In genomic region chr1:46281021-46281420, GRCh38 we compare ENCODE assay signal across 26 cellular contexts.
"Had no signal": no experiment of that assay in that cellular context is flagged by ENCODE, and none has a peak within 500 bp of the region (broad histone marks: within the 10 kb centered on the region; RNA-seq: fewer than 3 reads in every experiment).

No MANE protein-coding gene starts in this region.

- H3K27me3 ChIP-seq: breast epithelium, esophagus squamous epithelium, heart right ventricle, neural progenitor cell had no signal

- DNase-seq: activated CD4-positive, alpha-beta memory T cell treated with anti-CD3 and anti-CD28 coated beads, Interleukin-2, amount 10 ng/mL, durations not matched to agents 7 days and 5 days; activated CD4-positive, alpha-beta T cell treated with anti-CD3 and anti-CD28 coated beads for 1 hour; activated CD4-positive, alpha-beta T cell treated with anti-CD3 and anti-CD28 coated beads, Interleukin-2, amount 10 ng/mL, durations not matched to agents 7 days and 5 days; activated CD8-positive, alpha-beta memory T cell treated with anti-CD3 and anti-CD28 coated beads, Interleukin-2, amount 10 ng/mL, durations not matched to agents 7 days and 5 days; activated effector memory CD4-positive, alpha-beta T cell treated with anti-CD3 and anti-CD28 coated beads, Interleukin-2, amount 50 U/mL, for 16 hours; activated naive CD4-positive, alpha-beta T cell treated with anti-CD3 and anti-CD28 coated beads for 36 hours; amygdala; esophagus squamous epithelium; foreskin melanocyte; heart right ventricle; midbrain; naive thymus-derived CD4-positive, alpha-beta T cell; right cardiac atrium; stimulated activated CD4-positive, alpha-beta T cell treated with anti-CD3 and anti-CD28 coated beads, Interleukin-2, amount 100 ng/mL, for 48 hours; SW 1271; T-helper 9 cell; trophoblast cell had no signal

- H3K4me1 Mint-ChIP-seq: memory B cell, neural progenitor cell had no signal

- H3K9me3 Mint-ChIP-seq: activated CD4-positive, alpha-beta memory T cell treated with anti-CD3 and anti-CD28 coated beads, Interleukin-2, amount 10 ng/mL, durations not matched to agents 7 days and 5 days; activated CD4-positive, alpha-beta T cell treated with anti-CD3 and anti-CD28 coated beads, Interleukin-2, amount 10 ng/mL, durations not matched to agents 7 days and 5 days; activated naive CD4-positive, alpha-beta T cell treated with anti-CD3 and anti-CD28 coated beads for 36 hours; central memory CD8-positive, alpha-beta T cell; dendritic cell treated with granulocyte-macrophage colony-stimulating factor and Interleukin-4, amounts not matched to agents 40 ng/mL and 50 ng/mL, for 4 days; memory B cell; naive thymus-derived CD4-positive, alpha-beta T cell; neural progenitor cell; stimulated activated naive CD8-positive, alpha-beta T cell treated with anti-CD3 and anti-CD28 coated beads, Interleukin-15, Interleukin-2, amounts not matched to agents 100 ng/mL and 50 ng/mL, for 24 hours; T-helper 1 cell treated with Interleukin-12 subunit alpha and Interleukin-12 subunit beta and Interleukin-4 antibody, amounts not matched to agents 30 μg/mL and 1 μg/mL, for 36 hours had no signal

- FAIRE-seq: urothelium cell line had no signal

- H3K27me3 Mint-ChIP-seq: activated CD4-positive, alpha-beta memory T cell treated with anti-CD3 and anti-CD28 coated beads, Interleukin-2, amount 10 ng/mL, durations not matched to agents 7 days and 5 days; activated CD4-positive, alpha-beta T cell treated with anti-CD3 and anti-CD28 coated beads, Interleukin-2, amount 10 ng/mL, durations not matched to agents 7 days and 5 days; activated CD8-positive, alpha-beta memory T cell treated with anti-CD3 and anti-CD28 coated beads, Interleukin-2, amount 10 ng/mL, durations not matched to agents 7 days and 5 days; central memory CD8-positive, alpha-beta T cell; dendritic cell treated with granulocyte-macrophage colony-stimulating factor and Interleukin-4, amounts not matched to agents 40 ng/mL and 50 ng/mL, for 4 days; memory B cell; naive thymus-derived CD4-positive, alpha-beta T cell; stimulated activated naive CD8-positive, alpha-beta T cell treated with anti-CD3 and anti-CD28 coated beads, Interleukin-15, Interleukin-2, amounts not matched to agents 100 ng/mL and 50 ng/mL, for 24 hours had no signal

- H3K4me1 ChIP-seq: breast epithelium, esophagus squamous epithelium, neural progenitor cell had no signal

- H3K4me3 ChIP-seq: breast epithelium, esophagus squamous epithelium, heart right ventricle, neural progenitor cell, thoracic aorta had no signal

- ATAC-seq: activated CD8-positive, alpha-beta memory T cell treated with anti-CD3 and anti-CD28 coated beads, Interleukin-2, amount 10 ng/mL, durations not matched to agents 7 days and 5 days; heart right ventricle; naive thymus-derived CD4-positive, alpha-beta T cell; right cardiac atrium had no signal

- H3K36me3 ChIP-seq: neural progenitor cell had no signal

- H3K27ac Mint-ChIP-seq: activated CD4-positive, alpha-beta memory T cell treated with anti-CD3 and anti-CD28 coated beads, Interleukin-2, amount 10 ng/mL, durations not matched to agents 7 days and 5 days; activated CD4-positive, alpha-beta T cell treated with anti-CD3 and anti-CD28 coated beads, Interleukin-2, amount 10 ng/mL, durations not matched to agents 7 days and 5 days; activated CD8-positive, alpha-beta memory T cell treated with anti-CD3 and anti-CD28 coated beads, Interleukin-2, amount 10 ng/mL, durations not matched to agents 7 days and 5 days; activated naive CD4-positive, alpha-beta T cell treated with anti-CD3 and anti-CD28 coated beads for 36 hours; dendritic cell treated with granulocyte-macrophage colony-stimulating factor and Interleukin-4, amounts not matched to agents 40 ng/mL and 50 ng/mL, for 4 days; memory B cell; neural progenitor cell; stimulated activated naive CD8-positive, alpha-beta T cell treated with anti-CD3 and anti-CD28 coated beads, Interleukin-15, Interleukin-2, amounts not matched to agents 100 ng/mL and 50 ng/mL, for 24 hours; T-helper 1 cell treated with Interleukin-12 subunit alpha and Interleukin-12 subunit beta and Interleukin-4 antibody, amounts not matched to agents 30 μg/mL and 1 μg/mL, for 36 hours had no signal

- H3K9me3 ChIP-seq: breast epithelium, esophagus squamous epithelium, heart right ventricle, thoracic aorta had no signal

- H3K4me2 ChIP-seq: neural progenitor cell had no signal

- H3K9ac ChIP-seq: neural progenitor cell had no signal

- H3K4me3 Mint-ChIP-seq: activated CD4-positive, alpha-beta memory T cell treated with anti-CD3 and anti-CD28 coated beads, Interleukin-2, amount 10 ng/mL, durations not matched to agents 7 days and 5 days; activated CD4-positive, alpha-beta T cell treated with anti-CD3 and anti-CD28 coated beads, Interleukin-2, amount 10 ng/mL, durations not matched to agents 7 days and 5 days; activated CD8-positive, alpha-beta memory T cell treated with anti-CD3 and anti-CD28 coated beads, Interleukin-2, amount 10 ng/mL, durations not matched to agents 7 days and 5 days; activated naive CD4-positive, alpha-beta T cell treated with anti-CD3 and anti-CD28 coated beads for 36 hours; central memory CD8-positive, alpha-beta T cell; dendritic cell treated with granulocyte-macrophage colony-stimulating factor and Interleukin-4, amounts not matched to agents 40 ng/mL and 50 ng/mL, for 4 days; memory B cell; naive thymus-derived CD4-positive, alpha-beta T cell; neural progenitor cell; stimulated activated naive CD8-positive, alpha-beta T cell treated with anti-CD3 and anti-CD28 coated beads, Interleukin-15, Interleukin-2, amounts not matched to agents 100 ng/mL and 50 ng/mL, for 24 hours; T-helper 1 cell treated with Interleukin-12 subunit alpha and Interleukin-12 subunit beta and Interleukin-4 antibody, amounts not matched to agents 30 μg/mL and 1 μg/mL, for 36 hours had no signal

- H2AFZ ChIP-seq: neural progenitor cell had no signal

- H3K27ac ChIP-seq: breast epithelium, esophagus squamous epithelium, heart right ventricle, neural progenitor cell, thoracic aorta had no signal
